Comparison of ENCODE assay signal across 13 cellular contexts in the genomic region with DNA sequence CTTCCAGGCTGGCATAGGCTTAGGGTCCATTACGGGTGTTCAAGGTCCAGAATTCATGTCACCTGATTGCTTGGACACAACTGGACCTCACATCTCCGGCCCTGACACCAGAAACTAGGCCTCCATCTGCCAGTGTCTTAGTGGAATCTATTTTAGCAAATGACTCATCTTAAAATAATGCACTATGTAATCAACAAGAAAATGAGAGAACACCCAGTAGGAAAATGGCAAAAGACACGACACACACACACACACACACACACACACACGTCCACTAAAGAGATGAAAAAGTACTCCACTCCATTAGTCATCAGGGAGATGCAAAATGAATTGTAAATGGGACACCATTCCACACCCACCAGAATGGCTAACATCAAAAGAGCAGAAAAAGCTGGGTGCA. TPM values are rescaled to one million over a fixed set of nuclear protein-coding genes. Genes with fewer than 3 reads are reported as not detected.
DNase-seq lines count a peak whose midpoint lies in the region; ATAC-seq and TF ChIP-seq lines count a peak whose summit lies in the region.
"Had no signal": no experiment of that assay in that cellular context is flagged by ENCODE, and none has a peak within 500 bp of the region (broad histone marks: within the 10 kb centered on the region; RNA-seq: fewer than 3 reads in every experiment).

No MANE protein-coding gene starts in this region.

- TF ChIP-seq CTCF in A673 (conservative IDR thresholded peaks at IDR 0.05; ENCODE audit: low read depth, low read length), result no peak
- no peak for TF ChIP-seq CTCF in HFF-Myc (IDR thresholded peaks at IDR 0.05; ENCODE audit: low read depth, low read length, missing control alignments)
- no peak for TF ChIP-seq CTCF in foreskin fibroblast (IDR thresholded peaks at IDR 0.05; ENCODE audit: low read depth, low read length)
- TF ChIP-seq CTCF in mucosa of descending colon (IDR thresholded peaks at IDR 0.05), result no peak

- no peaks in the 10 kb centered on the region for H3K9me3 ChIP-seq in A673 (ENCODE audit: low read depth, low read length, poor library complexity, severe bottlenecking)
- no peaks in the 10 kb centered on the region for H3K9me3 ChIP-seq in mucosa of descending colon
- H3K9me3 ChIP-seq: left lung had no signal

- CTCF ChIA-PET in A673 (lab: Charles Lee), result no interaction called here

- no TSS peak for BruUV-seq in A673 (replicated peaks; lab: Mats Ljungman, UMichigan)

- DNase-seq in A673 (ENCODE audit: low spot score), result peak; percentile 22
- peak; percentile 79 for DNase-seq in HFF-Myc (ENCODE audit: extremely low read depth, low read depth)
- peak; percentile 79 for DNase-seq in amniotic epithelial cell (ENCODE audit: low read depth)
- peak; percentile 87 to 92 for DNase-seq in foreskin fibroblast
- DNase-seq in mucosa of descending colon, result no peak
- DNase-seq in NCI-H2081 (lab: John Stamatoyannopoulos, UW), result no peak
- DNase-seq in RPMI8226, result no peak
- DNase-seq: activated CD4-positive, alpha-beta T cell treated with anti-CD3 and anti-CD28 coated beads for 1 hour; activated gamma-delta T cell treated with Interleukin-2 at 50 U/mL for 16 hours; NCI-H2107 had no signal

- intact Hi-C loops in A673 (cut with micrococcal nuclease; ENCODE audit: unreplicated experiment), result no loop called here
- intact Hi-C loops in mucosa of descending colon (cut with DNase I, micrococcal nuclease), result no loop called here

- no peaks in the 10 kb centered on the region for H3K36me3 ChIP-seq in A673 (ENCODE audit: insufficient read depth, low read length, poor library complexity, severe bottlenecking)
- no peaks in the 10 kb centered on the region for H3K36me3 ChIP-seq in mucosa of descending colon (ENCODE audit: low read depth)
- H3K36me3 ChIP-seq: left lung had no signal

- H3K4me1 ChIP-seq in A673 (ENCODE audit: insufficient read depth, low read length, poor library complexity, severe bottlenecking) (no peaks in the 10 kb centered on the region), mucosa of descending colon (ENCODE audit: low read depth) (no peaks in the 10 kb centered on the region)
- H3K4me1 ChIP-seq: left lung had no signal

- H3K27me3 ChIP-seq in A673 (replicated peaks; ENCODE audit: insufficient read depth, low read depth, low read length, poor library complexity), result no peaks in the 10 kb centered on the region
- H3K27me3 ChIP-seq: left lung had no signal

- ATAC-seq in mucosa of descending colon (no peak), HG02610 (IDR thresholded peaks at IDR 0.05; ENCODE audit: unreplicated experiment) (no peak)
- ATAC-seq: left lung had no signal

- POLR2A ChIA-PET in A673 (lab: Charles Lee; ENCODE audit: low non-redundant PET), result no interaction called here

- no peak overlapping the region for H3K27ac ChIP-seq in A673 (ENCODE audit: low read depth, low read length, poor library complexity, severe bottlenecking)
- H3K27ac ChIP-seq: left lung had no signal

- H3K4me3 ChIP-seq in A673 (ENCODE audit: low read depth, low read length, poor library complexity, severe bottlenecking) (no peak overlapping the region), HFF-Myc (replicated peaks; ENCODE audit: low read depth, low read length) (no peak overlapping the region), foreskin fibroblast (ENCODE audit: low read depth in 1 of 2, low read length in 2 of 2) (no peak overlapping the region), mucosa of descending colon (no peak overlapping the region)
- H3K4me3 ChIP-seq: left lung had no signal

RNA-seq across cellular contexts. Expression of a gene that starts 11.2 kb away (rescaled TPM):
- total RNA-seq in A673 (2021), result 11.7 and 12.9 TPM in 2 replicates
- 1 to 10 TPM in 2 of 3 donors, under 1 TPM in 1; 0.69 to 2.0 (median 1.2) TPM for total RNA-seq in mucosa of descending colon

RNA-seq across cellular contexts. Expression of a gene that starts 48.5 kb away (rescaled TPM):
- total RNA-seq in A673 (2021) (not detected in 2 replicates), mucosa of descending colon (not detected)
- total RNA-seq: left lung, ureter had no signal

Comparison
In these comparisons a context has a peak if more than half of its experiments do, and no peak if none do; other contexts are left out.
1. DNase-seq: peak in A673 (single experiment), HFF-Myc (single experiment), amniotic epithelial cell (single experiment) and foreskin fibroblast (2 of 2); none in mucosa of descending colon (0 of 3), NCI-H2081 (0 of 2) and RPMI8226 (single experiment).